Comparison of ENCODE assay signal across 23 cellular contexts in the genomic region with DNA sequence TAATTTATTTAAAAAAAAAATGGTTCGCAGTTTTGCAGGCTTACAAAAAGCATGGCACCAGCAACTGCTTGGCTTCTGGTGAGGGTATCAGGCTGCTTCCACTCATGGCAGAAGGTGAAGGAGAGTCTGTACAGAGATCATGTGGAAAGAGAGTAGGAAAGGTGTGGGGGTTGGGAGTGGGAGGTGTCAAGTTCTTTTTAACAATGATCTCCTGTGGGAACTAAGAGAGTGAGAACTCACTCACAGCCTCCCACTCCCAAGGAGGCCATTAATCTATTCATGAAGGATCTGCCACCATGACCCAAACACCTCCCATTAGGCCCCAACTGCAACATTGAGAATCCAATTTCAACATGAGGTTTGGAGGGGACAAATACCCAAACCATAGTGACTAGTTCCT. TPM values are rescaled to one million over a fixed set of nuclear protein-coding genes. Genes with fewer than 3 reads are reported as not detected.
DNase-seq lines count a peak whose midpoint lies in the region; ATAC-seq and TF ChIP-seq lines count a peak whose summit lies in the region.
"Had no signal": no experiment of that assay in that cellular context is flagged by ENCODE, and none has a peak within 500 bp of the region (broad histone marks: within the 10 kb centered on the region; RNA-seq: fewer than 3 reads in every experiment).

No MANE protein-coding gene starts in this region.

- H3K4me1 Mint-ChIP-seq in GM23338 = no peaks in the 10 kb centered on the region; the same call in 1 of the 3 replicates
- H3K4me1 Mint-ChIP-seq in neural crest cell = peaks cover 8% of the 10 kb centered on the region
- H3K4me1 Mint-ChIP-seq: B cell had no signal

- H3K4me3 ChIP-seq in GM23338 = no peak overlapping the region
- H3K4me3 ChIP-seq: A549; BLaER1 treated with 17β-estradiol and CSF1 and Interleukin-3, amounts not matched to agents 10 nM and 100 nM; GM12878 had no signal

- H3K79me2 ChIP-seq in GM23338 (replicated peaks; ENCODE audit: insufficient read depth) = no peaks in the 10 kb centered on the region

- H3K9me3 Mint-ChIP-seq in GM23338 (no peaks in the 10 kb centered on the region), neural crest cell (peaks cover 7% of the 10 kb centered on the region)
- H3K9me3 Mint-ChIP-seq: CD4-positive, alpha-beta T cell; CD8-positive, alpha-beta T cell had no signal

- H3K27ac Mint-ChIP-seq in GM23338 (no peak overlapping the region), neural crest cell (ENCODE audit: unreplicated experiment) (peak overlapping the region; percentile 19)
- H3K27ac Mint-ChIP-seq: B cell; CD4-positive, alpha-beta T cell; CD8-positive, alpha-beta T cell had no signal

- no peak overlapping the region for H3K4me2 ChIP-seq in GM23338
- H3K4me2 ChIP-seq: A549; BLaER1 treated with 17β-estradiol and CSF1 and Interleukin-3, amounts not matched to agents 10 nM and 100 nM had no signal

- no peaks in the 10 kb centered on the region for H4K20me1 ChIP-seq in GM23338 (replicated peaks; ENCODE audit: insufficient read depth)
- H4K20me1 ChIP-seq: BLaER1 treated with 17β-estradiol and CSF1 and Interleukin-3, amounts not matched to agents 10 nM and 100 nM had no signal

- peaks cover 5% of the 10 kb centered on the region for H3K27me3 Mint-ChIP-seq in GM23338 (ENCODE audit: insufficient read depth, low read depth, poor library complexity)
- H3K27me3 Mint-ChIP-seq in neural crest cell (ENCODE audit: low read depth) = no peaks in the 10 kb centered on the region

- H3K36me3 Mint-ChIP-seq in GM23338 (ENCODE audit: low read depth) (no peaks in the 10 kb centered on the region), neural crest cell (ENCODE audit: low read depth) (no peaks in the 10 kb centered on the region)
- H3K36me3 Mint-ChIP-seq: CD8-positive, alpha-beta T cell had no signal

- H3K36me3 ChIP-seq in GM23338 (ENCODE audit: insufficient read depth) = no peaks in the 10 kb centered on the region
- H3K36me3 ChIP-seq: BLaER1 treated with 17β-estradiol and CSF1 and Interleukin-3, amounts not matched to agents 10 nM and 100 nM had no signal

- no peaks in the 10 kb centered on the region for H3K4me1 ChIP-seq in GM23338 (ENCODE audit: insufficient read depth)
- H3K4me1 ChIP-seq: A549 had no signal

- in situ Hi-C loops in GM13976 (cut with MboI; ENCODE audit: low sequenced_read_pairs, unreplicated experiment) = no loop called here

- H3K9me2 ChIP-seq in GM23338 (ENCODE audit: insufficient read depth) = peaks cover 6% of the 10 kb centered on the region; the same call in 1 of the 2 replicates

- H3F3A ChIP-seq in GM23338 (replicated peaks; ENCODE audit: low read depth) = no peaks in the 10 kb centered on the region

- H3K4me3 Mint-ChIP-seq in GM23338 (no peak overlapping the region), neural crest cell (no peak overlapping the region)
- H3K4me3 Mint-ChIP-seq: B cell; CD4-positive, alpha-beta T cell; CD8-positive, alpha-beta T cell had no signal

- no peak overlapping the region for H3K27ac ChIP-seq in GM23338 (ENCODE audit: low read depth)
- H3K27ac ChIP-seq: 22Rv1; A549; BLaER1 treated with 17β-estradiol and CSF1 and Interleukin-3, amounts not matched to agents 10 nM and 100 nM; C4-2B had no signal

- ATAC-seq in GM23338 = no peak
- ATAC-seq: A549; CD8-positive, alpha-beta T cell; GM12878 had no signal

- no peak for DNase-seq in GM23338 (ENCODE audit: low spot score)
- peak; percentile 20 for DNase-seq in left kidney (ENCODE audit: low read depth, low spot score)
- DNase-seq in neural crest cell (ENCODE audit: low read depth, low spot score) = no peak
- no peak for DNase-seq in GM13976 (ENCODE audit: low spot score)
- DNase-seq in DMS 273 (lab: John Stamatoyannopoulos, UW; ENCODE audit: unreplicated experiment) = no peak
- DNase-seq: AML-193; Caco-2; Calu3; CD4-positive, alpha-beta T cell; CD8-positive, alpha-beta T cell; DMS 273 treated with DMSO at 0.1 percent for 48 hours; DMS153; DMS53; DMS79; DND-41; EL; GDM1 had no signal

- no peak for TF ChIP-seq CTCF in GM23338 (conservative IDR thresholded peaks at IDR 0.05; ENCODE audit: low read depth in 2 of 2)
- TF ChIP-seq CTCF in neural crest cell (conservative IDR thresholded peaks at IDR 0.05) = no peak
- no peak for TF ChIP-seq CTCF in GM13976 (IDR thresholded peaks at IDR 0.05; ENCODE audit: borderline replicate concordance, control extremely low read depth, extremely low read depth, insufficient read depth, missing control alignments)

- no peaks in the 10 kb centered on the region for H3K27me3 ChIP-seq in GM23338 (ENCODE audit: insufficient read depth)
- H3K27me3 ChIP-seq: BLaER1 treated with 17β-estradiol and CSF1 and Interleukin-3, amounts not matched to agents 10 nM and 100 nM had no signal

- peak overlapping the region; percentile 34; the same call in 1 of the 2 replicates for H2AFZ ChIP-seq in GM23338

TF ChIP-seq in GM23338, 12 proteins besides CTCF, POLR2A, EP300 and RAD21:
- TF ChIP-seq ZNF331 (CRISPR knock-in tag; IDR thresholded peaks at IDR 0.05; ENCODE audit: low read depth) (no peak), STAT1 (IDR thresholded peaks at IDR 0.05; ENCODE audit: unreplicated experiment) (no peak), EZH2 (IDR thresholded peaks at IDR 0.05; ENCODE audit: low read depth, unreplicated experiment) (no peak)
- TF ChIP-seq, protein P1, sequence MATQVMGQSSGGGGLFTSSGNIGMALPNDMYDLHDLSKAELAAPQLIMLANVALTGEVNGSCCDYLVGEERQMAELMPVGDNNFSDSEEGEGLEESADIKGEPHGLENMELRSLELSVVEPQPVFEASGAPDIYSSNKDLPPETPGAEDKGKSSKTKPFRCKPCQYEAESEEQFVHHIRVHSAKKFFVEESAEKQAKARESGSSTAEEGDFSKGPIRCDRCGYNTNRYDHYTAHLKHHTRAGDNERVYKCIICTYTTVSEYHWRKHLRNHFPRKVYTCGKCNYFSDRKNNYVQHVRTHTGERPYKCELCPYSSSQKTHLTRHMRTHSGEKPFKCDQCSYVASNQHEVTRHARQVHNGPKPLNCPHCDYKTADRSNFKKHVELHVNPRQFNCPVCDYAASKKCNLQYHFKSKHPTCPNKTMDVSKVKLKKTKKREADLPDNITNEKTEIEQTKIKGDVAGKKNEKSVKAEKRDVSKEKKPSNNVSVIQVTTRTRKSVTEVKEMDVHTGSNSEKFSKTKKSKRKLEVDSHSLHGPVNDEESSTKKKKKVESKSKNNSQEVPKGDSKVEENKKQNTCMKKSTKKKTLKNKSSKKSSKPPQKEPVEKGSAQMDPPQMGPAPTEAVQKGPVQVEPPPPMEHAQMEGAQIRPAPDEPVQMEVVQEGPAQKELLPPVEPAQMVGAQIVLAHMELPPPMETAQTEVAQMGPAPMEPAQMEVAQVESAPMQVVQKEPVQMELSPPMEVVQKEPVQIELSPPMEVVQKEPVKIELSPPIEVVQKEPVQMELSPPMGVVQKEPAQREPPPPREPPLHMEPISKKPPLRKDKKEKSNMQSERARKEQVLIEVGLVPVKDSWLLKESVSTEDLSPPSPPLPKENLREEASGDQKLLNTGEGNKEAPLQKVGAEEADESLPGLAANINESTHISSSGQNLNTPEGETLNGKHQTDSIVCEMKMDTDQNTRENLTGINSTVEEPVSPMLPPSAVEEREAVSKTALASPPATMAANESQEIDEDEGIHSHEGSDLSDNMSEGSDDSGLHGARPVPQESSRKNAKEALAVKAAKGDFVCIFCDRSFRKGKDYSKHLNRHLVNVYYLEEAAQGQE (IDR thresholded peaks at IDR 0.05; ENCODE audit: unreplicated experiment) = no peak
- TF ChIP-seq, protein P2, sequence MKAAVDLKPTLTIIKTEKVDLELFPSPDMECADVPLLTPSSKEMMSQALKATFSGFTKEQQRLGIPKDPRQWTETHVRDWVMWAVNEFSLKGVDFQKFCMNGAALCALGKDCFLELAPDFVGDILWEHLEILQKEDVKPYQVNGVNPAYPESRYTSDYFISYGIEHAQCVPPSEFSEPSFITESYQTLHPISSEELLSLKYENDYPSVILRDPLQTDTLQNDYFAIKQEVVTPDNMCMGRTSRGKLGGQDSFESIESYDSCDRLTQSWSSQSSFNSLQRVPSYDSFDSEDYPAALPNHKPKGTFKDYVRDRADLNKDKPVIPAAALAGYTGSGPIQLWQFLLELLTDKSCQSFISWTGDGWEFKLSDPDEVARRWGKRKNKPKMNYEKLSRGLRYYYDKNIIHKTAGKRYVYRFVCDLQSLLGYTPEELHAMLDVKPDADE (IDR thresholded peaks at IDR 0.05) = no peak

RNA-seq across cellular contexts. Expression of a gene that starts 21.1 kb away (rescaled TPM):
- 117 and 205 TPM in 2 replicates for total RNA-seq in GM23338 (2014; rRNA removed; shearing (Covaris generic))
- 125 and 152 TPM in 2 replicates for polyA plus RNA-seq in GM23338 (2016; fragmentation: Nextera tagmentation; extraction: Ambion mirVana)
- total RNA-seq in neural crest cell = 103 and 111 TPM in 2 replicates
